In genomic region chr14:21041676-21042433, GRCh38 we compare ENCODE assay signal across 15 cellular contexts. TPM values are rescaled to one million over a fixed set of nuclear protein-coding genes. Genes with fewer than 3 reads are reported as not detected.
DNase-seq lines count a peak whose midpoint lies in the region; ATAC-seq and TF ChIP-seq lines count a peak whose summit lies in the region.
"Had no signal": no experiment of that assay in that cellular context is flagged by ENCODE, and none has a peak within 500 bp of the region (broad histone marks: within the 10 kb centered on the region; RNA-seq: fewer than 3 reads in every experiment).

Gene RNASE7, plus strand, starts transcription at chr14:21042362. Its CDS starts 631 bp downstream, at chr14:21042993.

- ATAC-seq in esophagus mucosa (peak; percentile 85), Right ventricle myocardium inferior (no peak)
- ATAC-seq: Panc1, WTC11 had no signal

- TF ChIP-seq CTCF in osteoblast (IDR thresholded peaks at IDR 0.05; ENCODE audit: extremely low read depth, low read depth, low read length): no peak

- H3K4me2 ChIP-seq in osteoblast (ENCODE audit: insufficient read depth, low read length): no peak within 1 kb of the TSS

- H3K4me3 ChIP-seq in osteoblast (ENCODE audit: insufficient read depth, low read length): no peak within 1 kb of the TSS
- H3K4me3 ChIP-seq: uterus had no signal

- no peaks in the 10 kb centered on the region for H3K36me3 ChIP-seq in osteoblast (ENCODE audit: insufficient read depth, low read length)
- H3K36me3 ChIP-seq: BE2C, neutrophil, uterus had no signal

- H3K27ac ChIP-seq in osteoblast (ENCODE audit: low read depth, low read length): no peak within 1 kb of the TSS
- H3K27ac ChIP-seq: neutrophil, uterus had no signal

- in situ Hi-C loops in SK-MEL-5 (cut with HindIII; ENCODE audit: low pct_unique_long_range_greater_than_20kb, low sequenced_read_pairs): no loop called here

- DNase-seq in CD1c-positive myeloid dendritic cell (ENCODE audit: extremely low spot score): peak; percentile 58
- peak; percentile 44 for DNase-seq in SK-MEL-5 (ENCODE audit: low read depth, low spot score)
- peak; percentile 29 for DNase-seq in osteoblast (ENCODE audit: insufficient read length, low spot score, missing footprints)
- DNase-seq in activated CD4-positive, CD25-positive, alpha-beta regulatory T cell (lab: John Stamatoyannopoulos, UW): no peak
- no peak for DNase-seq in T-helper 2 cell
- no peak for DNase-seq in NCI-H510A treated with DMSO at 0.1 percent for 48 hours (lab: John Stamatoyannopoulos, UW)
- no peak for DNase-seq in Right ventricle myocardium inferior (ENCODE audit: missing footprints)
- DNase-seq: activated effector memory CD4-positive, alpha-beta T cell treated with Interleukin-2 at 50 U/mL for 16 hours; BE2C; NCI-H2029; uterus had no signal

- H3K9me3 ChIP-seq in osteoblast (ENCODE audit: low read depth, low read length): no peaks in the 10 kb centered on the region
- H3K9me3 ChIP-seq: BE2C, neutrophil, uterus had no signal

- no peak within 1 kb of the TSS for H2AFZ ChIP-seq in osteoblast (ENCODE audit: low read length)

- no peaks in the 10 kb centered on the region for H4K20me1 ChIP-seq in osteoblast (ENCODE audit: insufficient read depth, low read length)

- peaks cover 12% of the 10 kb centered on the region for H3K4me1 ChIP-seq in osteoblast (ENCODE audit: insufficient read depth, low read length)

- no peaks in the 10 kb centered on the region for H3K79me2 ChIP-seq in osteoblast (ENCODE audit: insufficient read depth, low read length)

- H3K27me3 ChIP-seq in osteoblast (ENCODE audit: insufficient read depth, low read length): peaks cover 11% of the 10 kb centered on the region
- H3K27me3 ChIP-seq: BE2C, uterus had no signal

- intact Hi-C loops in Right ventricle myocardium inferior (cut with DNase I): loop anchor here (2.0 to 5.0 kb wide), 2 partner anchors 61 to 360 kb away; partner anchors contain the start of gene RNASE4

RNA-seq across cellular contexts. Expression of gene RNASE7, which starts in this region (rescaled TPM):
- not detected in 2 replicates for total RNA-seq in SK-MEL-5 (2014; rRNA removed; shearing (Covaris generic))
- 0.76 TPM in 1 of 2 replicates, not detected in the other for polyA plus RNA-seq in SK-MEL-5 (2015; cell fraction: cytosol; rRNA removed)
- polyA plus RNA-seq in SK-MEL-5 (2015; cell fraction: nucleus; rRNA removed): not detected in 2 replicates
- total RNA-seq in esophagus mucosa (2.7 TPM), osteoblast (not detected in 2 replicates), Right ventricle myocardium inferior (not detected)
- total RNA-seq: uterus, WTC11 had no signal

Comparison
In these comparisons a context has a peak if more than half of its experiments do, and no peak if none do; other contexts are left out.
1. Peak in DNase-seq in SK-MEL-5; RNA of the gene not detected or under 1 TPM.
2. Peak in DNase-seq in osteoblast; RNA of the gene not detected or under 1 TPM.